1 cellular context compared by ENCODE assay signal in the genomic region with DNA sequence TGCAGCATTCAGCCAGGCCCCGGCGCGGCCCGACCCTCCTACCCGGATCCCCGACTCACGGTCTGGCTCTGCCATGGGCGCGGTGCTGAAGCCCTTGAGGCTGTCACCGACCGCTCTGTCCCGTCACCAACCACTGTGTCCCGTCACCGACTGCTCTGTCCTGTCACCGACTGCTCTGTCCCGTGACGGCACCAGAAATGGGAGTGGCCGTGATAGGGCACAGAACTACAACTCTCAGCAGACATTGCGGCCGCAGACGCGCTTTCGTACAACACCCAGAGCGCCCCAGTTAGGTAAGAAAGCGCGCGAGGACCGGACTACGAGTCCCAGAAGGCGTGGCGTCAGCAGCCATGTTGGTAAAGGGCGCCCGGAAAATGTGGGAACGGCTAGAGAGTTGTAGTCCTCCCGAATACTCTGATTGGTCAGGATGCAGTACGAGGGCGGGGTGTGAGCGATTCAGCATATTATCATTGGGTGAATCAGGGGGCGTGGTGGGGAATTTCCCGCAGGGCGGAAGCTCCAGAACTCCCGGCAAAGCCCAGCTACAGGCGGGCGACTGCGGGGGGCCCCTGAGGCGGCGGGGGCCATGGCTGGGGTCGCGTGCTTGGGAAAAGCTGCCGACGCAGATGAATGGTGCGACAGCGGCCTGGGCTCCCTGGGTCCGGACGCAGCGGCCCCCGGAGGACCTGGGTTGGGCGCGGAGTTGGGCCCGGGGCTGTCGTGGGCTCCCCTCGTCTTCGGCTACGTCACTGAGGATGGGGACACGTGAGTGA.
TF ChIP-seq lines count a peak whose summit lies in the region.

NFKBIB (plus strand) TSS at position 523 of the 773 bp plus-strand sequence; CDS start at position 587, 64 bp downstream.
SIRT2 (minus strand) TSS at position 172 of the 773 bp plus-strand sequence; CDS start at position 75, 97 bp downstream.

TF ChIP-seq in endothelial cell of umbilical vein, 7 proteins besides CTCF, POLR2A, EP300 and RAD21 (continued from another document):
- no peak for TF ChIP-seq JUN (IDR thresholded peaks at IDR 0.05; ENCODE audit: borderline replicate concordance, insufficient read depth, insufficient read length, low read depth)
- TF ChIP-seq POLR2AphosphoS5 (IDR thresholded peaks at IDR 0.05; ENCODE audit: insufficient read depth, low read depth, low read length): no peak
- no peak for TF ChIP-seq EZH2 (IDR thresholded peaks at IDR 0.05; ENCODE audit: borderline replicate concordance, low read depth, low read length, severe bottlenecking)
- TF ChIP-seq MYC (IDR thresholded peaks at IDR 0.05; ENCODE audit: low read depth, low read length): no peak
